In the genomic region with DNA sequence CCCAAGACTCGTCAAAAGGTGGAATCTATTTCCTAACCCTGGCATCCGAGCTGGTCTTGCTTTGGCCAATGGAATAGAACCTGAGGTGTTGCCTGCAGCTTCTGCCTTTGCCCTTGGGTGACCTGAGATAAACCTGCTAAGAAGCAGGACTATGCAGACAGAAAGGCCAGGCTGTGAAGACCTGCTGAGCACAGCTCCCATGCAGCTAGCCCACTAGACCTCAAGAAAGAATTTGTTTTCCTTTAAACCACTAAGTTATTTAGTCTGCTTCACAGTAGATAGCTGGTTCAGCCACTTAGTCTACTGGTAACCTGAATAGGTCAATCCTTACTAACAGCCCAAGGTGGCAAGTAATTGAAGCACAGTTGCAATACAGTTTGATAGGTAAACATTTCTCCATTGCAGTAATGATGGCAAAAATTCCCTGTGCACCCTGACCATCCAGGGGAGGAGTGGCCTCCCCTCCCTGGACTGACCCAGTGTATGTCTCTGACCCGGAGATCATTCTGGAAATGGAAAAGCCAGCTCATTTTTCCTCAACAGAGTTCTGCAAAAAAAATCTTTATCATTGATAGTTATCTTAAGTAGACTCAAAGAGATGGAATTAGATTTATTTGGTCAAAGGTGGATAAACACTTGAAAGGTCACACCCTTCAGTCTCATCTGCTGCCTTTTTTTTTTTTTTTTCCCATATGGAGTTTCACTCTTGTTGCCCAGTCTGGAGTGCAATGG, we compare ENCODE assay signal across 31 cellular contexts. TPM values are rescaled to one million over a fixed set of nuclear protein-coding genes. Genes with fewer than 3 reads are reported as not detected.
"Had no signal": no experiment of that assay in that cellular context is flagged by ENCODE, and none has a peak within 500 bp of the region (broad histone marks: within the 10 kb centered on the region; RNA-seq: fewer than 3 reads in every experiment).

No MANE protein-coding gene starts in this region.

- H3K9me3 ChIP-seq: ascending aorta, gastroesophageal sphincter, left ventricle myocardium inferior, psoas muscle, suprapubic skin, tibial artery had no signal

- H3K9ac ChIP-seq: neural progenitor cell, parathyroid adenoma had no signal

- H3K36me3 Mint-ChIP-seq: activated naive CD4-positive, alpha-beta T cell treated with anti-CD3 and anti-CD28 coated beads, Interleukin-2, amount 50 U/mL, for 72 hours; naive thymus-derived CD8-positive, alpha-beta T cell had no signal

- H3K27me3 Mint-ChIP-seq: activated CD4-positive, alpha-beta memory T cell treated with anti-CD3 and anti-CD28 coated beads, Interleukin-2, amount 10 ng/mL, durations not matched to agents 7 days and 5 days; activated CD4-positive, alpha-beta T cell treated with anti-CD3 and anti-CD28 coated beads, Interleukin-2, amount 10 ng/mL, durations not matched to agents 7 days and 5 days; activated T-helper 17 cell treated with anti-CD3 and anti-CD28 coated beads, Interleukin-2, amount 50 U/mL, for 72 hours; stimulated activated naive B cell treated with anti-CD40 and anti-IgM and Interleukin-4, amounts not matched to agents 10 μg/mL and 1 μg/mL and 100 μg/mL, for 72 hours had no signal

- H3K36me3 ChIP-seq: brain microvascular endothelial cell, gastroesophageal sphincter, left ventricle myocardium inferior, neural progenitor cell, suprapubic skin, tibial artery had no signal

- H3K27ac Mint-ChIP-seq: activated CD4-positive, alpha-beta memory T cell treated with anti-CD3 and anti-CD28 coated beads, Interleukin-2, amount 10 ng/mL, durations not matched to agents 7 days and 5 days; activated CD4-positive, alpha-beta T cell treated with anti-CD3 and anti-CD28 coated beads, Interleukin-2, amount 10 ng/mL, durations not matched to agents 7 days and 5 days; activated naive CD4-positive, alpha-beta T cell treated with anti-CD3 and anti-CD28 coated beads, Interleukin-2, amount 50 U/mL, for 72 hours; activated T-helper 17 cell treated with anti-CD3 and anti-CD28 coated beads, Interleukin-2, amount 50 U/mL, for 72 hours; naive thymus-derived CD8-positive, alpha-beta T cell; neural progenitor cell; stimulated activated naive B cell treated with anti-CD40 and anti-IgM and Interleukin-4, amounts not matched to agents 10 μg/mL and 1 μg/mL and 100 μg/mL, for 72 hours; WTC11 had no signal

- H3K4me1 Mint-ChIP-seq: activated CD4-positive, alpha-beta memory T cell treated with anti-CD3 and anti-CD28 coated beads, Interleukin-2, amount 10 ng/mL, durations not matched to agents 7 days and 5 days; activated CD4-positive, alpha-beta T cell treated with anti-CD3 and anti-CD28 coated beads, Interleukin-2, amount 10 ng/mL, durations not matched to agents 7 days and 5 days; activated T-helper 17 cell treated with anti-CD3 and anti-CD28 coated beads, Interleukin-2, amount 50 U/mL, for 72 hours had no signal

- H3K4me3 ChIP-seq: ascending aorta, gastroesophageal sphincter, left ventricle myocardium inferior, neural progenitor cell, psoas muscle, smooth muscle cell, suprapubic skin, tibial artery had no signal

- H3K27me3 ChIP-seq: ascending aorta, brain microvascular endothelial cell, gastroesophageal sphincter, neural progenitor cell, suprapubic skin, tibial artery had no signal

- H3K9me3 Mint-ChIP-seq: activated CD4-positive, alpha-beta T cell treated with anti-CD3 and anti-CD28 coated beads, Interleukin-2, amount 10 ng/mL, durations not matched to agents 7 days and 5 days; activated naive CD4-positive, alpha-beta T cell treated with anti-CD3 and anti-CD28 coated beads, Interleukin-2, amount 50 U/mL, for 72 hours; activated T-cell treated with anti-CD3 and anti-CD28 coated beads, Interleukin-2, amount 50 U/mL, for 4 hours; activated T-helper 17 cell treated with anti-CD3 and anti-CD28 coated beads, Interleukin-2, amount 50 U/mL, for 72 hours; stimulated activated naive B cell treated with anti-CD40 and anti-IgM and Interleukin-4, amounts not matched to agents 10 μg/mL and 1 μg/mL and 100 μg/mL, for 72 hours had no signal

- H3K27ac ChIP-seq: ascending aorta, brain microvascular endothelial cell, gastroesophageal sphincter, left ventricle myocardium inferior, neural progenitor cell, parathyroid adenoma, psoas muscle, suprapubic skin, tibial artery had no signal

- ATAC-seq: activated naive CD4-positive, alpha-beta T cell treated with anti-CD3 and anti-CD28 coated beads, Interleukin-2, amount 50 U/mL, for 72 hours; activated T-cell treated with anti-CD3 and anti-CD28 coated beads, Interleukin-2, amount 50 U/mL, for 4 hours; activated T-helper 17 cell treated with anti-CD3 and anti-CD28 coated beads, Interleukin-2, amount 50 U/mL, for 72 hours; gastroesophageal sphincter; naive thymus-derived CD8-positive, alpha-beta T cell; psoas muscle; stimulated activated naive B cell treated with anti-CD40 and anti-IgM and Interleukin-4, amounts not matched to agents 10 μg/mL and 1 μg/mL and 100 μg/mL, for 72 hours; WTC11 had no signal

- H3K4me2 ChIP-seq: neural progenitor cell, smooth muscle cell had no signal

- H2AFZ ChIP-seq: neural progenitor cell, parathyroid adenoma had no signal

- H3K4me3 Mint-ChIP-seq: activated CD4-positive, alpha-beta memory T cell treated with anti-CD3 and anti-CD28 coated beads, Interleukin-2, amount 10 ng/mL, durations not matched to agents 7 days and 5 days; activated CD4-positive, alpha-beta T cell treated with anti-CD3 and anti-CD28 coated beads, Interleukin-2, amount 10 ng/mL, durations not matched to agents 7 days and 5 days; activated T-cell treated with anti-CD3 and anti-CD28 coated beads, Interleukin-2, amount 50 U/mL, for 4 hours; activated T-helper 17 cell treated with anti-CD3 and anti-CD28 coated beads, Interleukin-2, amount 50 U/mL, for 72 hours; naive thymus-derived CD8-positive, alpha-beta T cell; neural progenitor cell; stimulated activated naive B cell treated with anti-CD40 and anti-IgM and Interleukin-4, amounts not matched to agents 10 μg/mL and 1 μg/mL and 100 μg/mL, for 72 hours; WTC11 had no signal

- DNase-seq: activated CD4-positive, alpha-beta memory T cell treated with anti-CD3 and anti-CD28 coated beads, Interleukin-2, amount 10 ng/mL, durations not matched to agents 7 days and 5 days; activated CD4-positive, alpha-beta T cell treated with anti-CD3 and anti-CD28 coated beads for 1 hour; activated CD4-positive, alpha-beta T cell treated with anti-CD3 and anti-CD28 coated beads, Interleukin-2, amount 10 ng/mL, durations not matched to agents 7 days and 5 days; activated CD8-positive, alpha-beta memory T cell treated with anti-CD3 and anti-CD28 coated beads, Interleukin-2, amount 50 U/mL, for 48 hours; activated naive CD4-positive, alpha-beta T cell; activated T-cell treated with anti-CD3 and anti-CD28 coated beads, Interleukin-2, amount 50 U/mL, for 4 hours; brain microvascular endothelial cell; cortex of kidney; hippocampal formation; kidney; left ventricle myocardium inferior; mammary epithelial cell; midbrain; naive thymus-derived CD8-positive, alpha-beta T cell; occipital lobe; psoas muscle; stimulated activated CD4-positive, alpha-beta T cell treated with anti-CD3 and anti-CD28 coated beads, Interleukin-1b, Interleukin-23, amount 100 ng/mL, for 48 hours; stimulated activated CD4-positive, alpha-beta T cell treated with anti-CD3 and anti-CD28 coated beads, Interleukin-4, amount 100 ng/mL, for 4 hours; stimulated activated CD8-positive, alpha-beta memory T cell treated with anti-CD3 and anti-CD28 coated beads, Interleukin-4, amount 100 ng/mL, for 48 hours; stimulated activated naive B cell treated with anti-CD40 and anti-IgM and Interleukin-4, amounts not matched to agents 10 μg/mL and 1 μg/mL and 100 μg/mL, for 72 hours; T-helper 2 cell; tibial artery had no signal

RNA-seq across cellular contexts. Expression of a gene that starts 20.0 kb away (rescaled TPM):
- total RNA-seq: activated CD4-positive, alpha-beta T cell treated with anti-CD3 and anti-CD28 coated beads, Interleukin-2, amount 10 ng/mL, durations not matched to agents 7 days and 5 days had no signal
- polyA plus RNA-seq: naive thymus-derived CD8-positive, alpha-beta T cell had no signal
